Comparison of ENCODE assay signal across 31 cellular contexts in the genomic region with DNA sequence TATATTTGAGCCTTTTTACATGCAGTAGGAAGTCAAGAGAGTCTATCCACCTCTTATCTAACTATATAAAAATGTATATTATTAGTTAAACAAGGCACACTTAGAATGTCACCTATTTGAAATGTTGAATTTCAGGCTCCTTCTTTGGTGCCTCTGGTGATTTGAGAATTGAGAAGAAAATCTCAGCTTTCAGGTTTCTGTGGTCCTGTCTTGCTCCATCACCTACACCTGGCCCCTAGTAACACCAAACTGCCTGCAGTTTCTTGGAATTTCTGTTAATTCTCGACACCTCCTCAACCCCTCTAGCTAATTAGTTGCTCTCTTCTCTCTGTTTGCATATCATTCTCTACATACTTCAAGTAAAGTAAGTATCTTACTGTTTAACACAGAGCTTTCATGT.
"Had no signal": no experiment of that assay in that cellular context is flagged by ENCODE, and none has a peak within 500 bp of the region (broad histone marks: within the 10 kb centered on the region; RNA-seq: fewer than 3 reads in every experiment).

No MANE protein-coding gene starts in this region.

- H3K9me3 ChIP-seq: ovary, psoas muscle, right lobe of liver, sigmoid colon, spleen, suprapubic skin, testis, tibial artery, transverse colon, upper lobe of left lung, vagina had no signal

- H3K27ac Mint-ChIP-seq: naive thymus-derived CD8-positive, alpha-beta T cell; natural killer cell treated with Interleukin-12 subunit alpha and Interleukin-12 subunit beta and Interleukin-15 and Interleukin-18, amount 100 ng/mL, for 72 hours; nephron progenitor cell; progenitor cell of endocrine pancreas; stimulated activated memory B cell treated with anti-CD40 and anti-IgM and Interleukin-4, amounts not matched to agents 10 μg/mL and 1 μg/mL and 100 μg/mL, for 72 hours; stimulated activated naive CD8-positive, alpha-beta T cell treated with anti-CD3 and anti-CD28 coated beads, Interleukin-15, amount 100 ng/mL, for 72 hours had no signal

- H3K27me3 Mint-ChIP-seq: progenitor cell of endocrine pancreas; stimulated activated memory B cell treated with anti-CD40 and anti-IgM and Interleukin-4, amounts not matched to agents 10 μg/mL and 1 μg/mL and 100 μg/mL, for 72 hours had no signal

- H3K9me3 Mint-ChIP-seq: naive thymus-derived CD8-positive, alpha-beta T cell; natural killer cell treated with Interleukin-12 subunit alpha and Interleukin-12 subunit beta and Interleukin-15 and Interleukin-18, amount 100 ng/mL, for 72 hours; nephron progenitor cell; neural crest cell; stimulated activated memory B cell treated with anti-CD40 and anti-IgM and Interleukin-4, amounts not matched to agents 10 μg/mL and 1 μg/mL and 100 μg/mL, for 72 hours; stimulated activated naive CD8-positive, alpha-beta T cell treated with anti-CD3 and anti-CD28 coated beads, Interleukin-15, amount 100 ng/mL, for 72 hours had no signal

- H3K36me3 Mint-ChIP-seq: naive thymus-derived CD8-positive, alpha-beta T cell; natural killer cell treated with Interleukin-12 subunit alpha and Interleukin-12 subunit beta and Interleukin-15 and Interleukin-18, amount 100 ng/mL, for 72 hours had no signal

- H3K27me3 ChIP-seq: ovary, right lobe of liver, sigmoid colon, spleen, suprapubic skin, testis, tibial artery, transverse colon, upper lobe of left lung, vagina had no signal

- DNase-seq: naive thymus-derived CD8-positive, alpha-beta T cell; nephron progenitor cell; occipital lobe; ovary; posterior cingulate gyrus; psoas muscle; right cardiac atrium; right lobe of liver; sigmoid colon; small intestine; spleen; stimulated activated CD4-positive, alpha-beta T cell treated with anti-CD3 and anti-CD28 coated beads, Interleukin-12 subunit alpha, Interleukin-12 subunit beta, amount 100 ng/mL, for 4 hours; stimulated activated CD4-positive, alpha-beta T cell treated with anti-CD3 and anti-CD28 coated beads, Interleukin-1b, Interleukin-23, amount 100 ng/mL, for 48 hours; stimulated activated CD4-positive, alpha-beta T cell treated with anti-CD3 and anti-CD28 coated beads, Interleukin-4, amount 100 ng/mL, for 1 hour; stimulated activated CD4-positive, alpha-beta T cell treated with anti-CD3 and anti-CD28 coated beads, Interleukin-4, amount 100 ng/mL, for 4 hours; stimulated activated CD8-positive, alpha-beta memory T cell treated with anti-CD3 and anti-CD28 coated beads, Interleukin-4, amount 100 ng/mL, for 48 hours; stimulated activated naive CD4-positive, alpha-beta T cell; stimulated activated naive CD8-positive, alpha-beta T cell treated with anti-CD3 and anti-CD28 coated beads, Interleukin-15, amount 100 ng/mL, for 72 hours; stimulated activated naive CD8-positive, alpha-beta T cell treated with anti-CD3 and anti-CD28 coated beads, Interleukin-15, Interleukin-2, amounts not matched to agents 100 U/mL and 50 U/mL, for 24 hours; substantia nigra; testis; tibial artery; transverse colon; upper lobe of left lung had no signal

- H3K4me3 ChIP-seq: ovary, psoas muscle, right lobe of liver, sigmoid colon, spleen, suprapubic skin, testis, tibial artery, transverse colon, upper lobe of left lung, vagina had no signal

- H3K79me2 ChIP-seq: parathyroid adenoma had no signal

- H3K4me1 ChIP-seq: parathyroid adenoma, psoas muscle, right lobe of liver, spleen, suprapubic skin, testis, transverse colon had no signal

- H3K4me3 Mint-ChIP-seq: naive thymus-derived CD8-positive, alpha-beta T cell; natural killer cell treated with Interleukin-12 subunit alpha and Interleukin-12 subunit beta and Interleukin-15 and Interleukin-18, amount 100 ng/mL, for 72 hours; nephron progenitor cell; neural crest cell; stimulated activated memory B cell treated with anti-CD40 and anti-IgM and Interleukin-4, amounts not matched to agents 10 μg/mL and 1 μg/mL and 100 μg/mL, for 72 hours; stimulated activated naive CD8-positive, alpha-beta T cell treated with anti-CD3 and anti-CD28 coated beads, Interleukin-15, amount 100 ng/mL, for 72 hours had no signal

- H3K9ac ChIP-seq: parathyroid adenoma had no signal

- H3K27ac ChIP-seq: ovary, parathyroid adenoma, psoas muscle, right lobe of liver, sigmoid colon, spleen, suprapubic skin, testis, tibial artery, transverse colon, upper lobe of left lung, vagina had no signal

- H3K4me1 Mint-ChIP-seq: naive thymus-derived CD8-positive, alpha-beta T cell; nephron progenitor cell; neural crest cell; stimulated activated memory B cell treated with anti-CD40 and anti-IgM and Interleukin-4, amounts not matched to agents 10 μg/mL and 1 μg/mL and 100 μg/mL, for 72 hours; stimulated activated naive CD8-positive, alpha-beta T cell treated with anti-CD3 and anti-CD28 coated beads, Interleukin-15, amount 100 ng/mL, for 72 hours had no signal

- H2AFZ ChIP-seq: parathyroid adenoma had no signal

- H3K36me3 ChIP-seq: ovary had no signal
